In genomic region chr1:17121881-17122280, GRCh38 we compare ENCODE assay signal across 25 cellular contexts. TPM values are rescaled to one million over a fixed set of nuclear protein-coding genes. Genes with fewer than 3 reads are reported as not detected.
DNase-seq lines count a peak whose midpoint lies in the region; ATAC-seq and TF ChIP-seq lines count a peak whose summit lies in the region.
"Had no signal": no experiment of that assay in that cellular context is flagged by ENCODE, and none has a peak within 500 bp of the region (broad histone marks: within the 10 kb centered on the region; RNA-seq: fewer than 3 reads in every experiment).

No MANE protein-coding gene starts in this region.

- H3K36me3 ChIP-seq in BLaER1 (no peaks in the 10 kb centered on the region), neutrophil (peaks cover 1% of the 10 kb centered on the region), PC-3 (ENCODE audit: low read depth, low read length) (no peaks in the 10 kb centered on the region)
- H3K36me3 ChIP-seq: tibial artery had no signal

- intact Hi-C loops in PC-3 (cut with micrococcal nuclease): loop anchor here (10.0 kb wide), 1 partner anchor 283 kb away; no protein-coding TSS in a partner anchor

- H3K4me1 Mint-ChIP-seq in chondrocyte (ENCODE audit: low read depth): peaks cover 58% of the 10 kb centered on the region
- peaks cover 6% of the 10 kb centered on the region for H3K4me1 Mint-ChIP-seq in endothelial cell (ENCODE audit: unreplicated experiment)

- H2AFZ ChIP-seq in PC-3 (ENCODE audit: low read length): no peak overlapping the region
- H2AFZ ChIP-seq: GM23338 had no signal

- H3K9me3 Mint-ChIP-seq in chondrocyte (ENCODE audit: low read depth): no peaks in the 10 kb centered on the region
- H3K9me3 Mint-ChIP-seq in endothelial cell (ENCODE audit: unreplicated experiment): no peaks in the 10 kb centered on the region
- H3K9me3 Mint-ChIP-seq: activated naive CD4-positive, alpha-beta T cell treated with anti-CD3 and anti-CD28 coated beads, Interleukin-2, amount 10 ng/mL, durations not matched to agents 7 days and 5 days; CD8-positive, alpha-beta memory T cell; GM23338; stimulated activated effector memory CD8-positive, alpha-beta T cell treated with anti-CD3 and anti-CD28 coated beads, Interleukin-12 subunit alpha, Interleukin-12 subunit beta, amount 100 ng/mL, for 72 hours had no signal

- H3K4me1 ChIP-seq in BLaER1 (peaks cover 66% of the 10 kb centered on the region), neutrophil (ENCODE audit: control insufficient read depth in 1 of 2, insufficient read depth in 1 of 2, low read depth in 1 of 2, low read length in 1 of 2) (peaks cover 78 to 84% of the 10 kb centered on the region in 2 experiments), PC-3 (ENCODE audit: insufficient read depth, low read length) (peaks cover 4% of the 10 kb centered on the region; the same call in 1 of the 2 replicates)

- no TSS peak for BruUV-seq in PC-3 (replicated peaks; lab: Mats Ljungman, UMichigan)

- H3K9me3 ChIP-seq in BLaER1: no peaks in the 10 kb centered on the region
- H3K9me3 ChIP-seq in neutrophil: no peaks in the 10 kb centered on the region
- H3K9me3 ChIP-seq in PC-3 (ENCODE audit: low read length): no peaks in the 10 kb centered on the region
- H3K9me3 ChIP-seq: mucosa of descending colon, tibial artery had no signal

- no peak for ATAC-seq in PC-3
- ATAC-seq: GM23338; mucosa of descending colon; stimulated activated effector memory CD8-positive, alpha-beta T cell treated with anti-CD3 and anti-CD28 coated beads, Interleukin-12 subunit alpha, Interleukin-12 subunit beta, amount 100 ng/mL, for 72 hours had no signal

- H3K4me3 ChIP-seq in BLaER1 (peak overlapping the region; percentile 40), neutrophil (ENCODE audit: low read depth in 1 of 2, low read length in 1 of 2) (peak overlapping the region in 1 of 2 experiments; percentile 16), PC-3 (ENCODE audit: low read length) (no peak overlapping the region)
- H3K4me3 ChIP-seq: GM23338, mucosa of descending colon, tibial artery had no signal

- H4K20me1 ChIP-seq in BLaER1 (peaks cover 4% of the 10 kb centered on the region; the same call in 1 of the 2 replicates), PC-3 (ENCODE audit: low read length) (no peaks in the 10 kb centered on the region)

- DNase-seq in M059J (ENCODE audit: low read depth) (peak; percentile 57), chondrocyte (ENCODE audit: low spot score) (no peak), endothelial cell (ENCODE audit: low spot score) (no peak), kidney tubule cell (ENCODE audit: low spot score) (no peak), KG1 (lab: John Stamatoyannopoulos, UW) (no peak), PC-3 (no peak)
- DNase-seq: activated CD4-positive, alpha-beta T cell treated with anti-CD3 and anti-CD28 coated beads, Interleukin-2, amount 50 U/mL, for 4 hours; activated naive CD4-positive, alpha-beta T cell treated with anti-CD3 and anti-CD28 coated beads, Interleukin-2, amount 10 ng/mL, durations not matched to agents 7 days and 5 days; activated T-cell treated with anti-CD3 and anti-CD28 coated beads, Interleukin-2, amount 50 U/mL, for 1 hour; CD8-positive, alpha-beta memory T cell; cortex of kidney; DND-41; left cardiac atrium; NCI-H1417 treated with DMSO at 0.1 percent for 48 hours; retina; SIG-M5; tibial artery had no signal

- H3K4me2 ChIP-seq in BLaER1 (peak overlapping the region; percentile 100), PC-3 (ENCODE audit: low read length) (no peak overlapping the region)
- H3K4me2 ChIP-seq: GM23338 had no signal

- no peaks in the 10 kb centered on the region for H3K9me2 ChIP-seq in PC-3 (replicated peaks; ENCODE audit: low read length)

- peak overlapping the region; percentile 81 for H3K27ac ChIP-seq in BLaER1
- H3K27ac ChIP-seq in neutrophil: peak overlapping the region; percentile 56
- H3K27ac ChIP-seq in PC-3 (ENCODE audit: low read length): no peak overlapping the region
- H3K27ac ChIP-seq: tibial artery had no signal

- H3F3A ChIP-seq in PC-3 (ENCODE audit: low read length, unreplicated experiment): no peaks in the 10 kb centered on the region

- H3K36me3 Mint-ChIP-seq in chondrocyte (ENCODE audit: low read depth) (no peaks in the 10 kb centered on the region), endothelial cell (ENCODE audit: low read depth, unreplicated experiment) (no peaks in the 10 kb centered on the region)
- H3K36me3 Mint-ChIP-seq: activated naive CD4-positive, alpha-beta T cell treated with anti-CD3 and anti-CD28 coated beads, Interleukin-2, amount 10 ng/mL, durations not matched to agents 7 days and 5 days; stimulated activated effector memory CD8-positive, alpha-beta T cell treated with anti-CD3 and anti-CD28 coated beads, Interleukin-12 subunit alpha, Interleukin-12 subunit beta, amount 100 ng/mL, for 72 hours had no signal

- H3K27me3 ChIP-seq in BLaER1: peaks cover 21% of the 10 kb centered on the region
- H3K27me3 ChIP-seq in neutrophil: no peaks in the 10 kb centered on the region
- no peaks in the 10 kb centered on the region for H3K27me3 ChIP-seq in PC-3 (ENCODE audit: low read length)

- H3K27me3 Mint-ChIP-seq in chondrocyte (ENCODE audit: low read depth): peaks cover 5% of the 10 kb centered on the region
- peaks cover 16% of the 10 kb centered on the region for H3K27me3 Mint-ChIP-seq in endothelial cell (ENCODE audit: unreplicated experiment)

- H3K9ac ChIP-seq in BLaER1 (peak overlapping the region; percentile 52), PC-3 (ENCODE audit: low read length) (no peak overlapping the region)

- H3K4me3 Mint-ChIP-seq in chondrocyte (ENCODE audit: unreplicated experiment) (no peak overlapping the region), endothelial cell (ENCODE audit: unreplicated experiment) (no peak overlapping the region)
- H3K4me3 Mint-ChIP-seq: activated naive CD4-positive, alpha-beta T cell treated with anti-CD3 and anti-CD28 coated beads, Interleukin-2, amount 10 ng/mL, durations not matched to agents 7 days and 5 days; CD8-positive, alpha-beta memory T cell; GM23338; stimulated activated effector memory CD8-positive, alpha-beta T cell treated with anti-CD3 and anti-CD28 coated beads, Interleukin-12 subunit alpha, Interleukin-12 subunit beta, amount 100 ng/mL, for 72 hours had no signal

- CTCF ChIA-PET in PC-3 (lab: Charles Lee): interaction anchor here (0.8 kb wide), 1 partner anchor 110 kb away, joined by 4 read pairs; no protein-coding TSS in a partner anchor

- peak overlapping the region; percentile 80 for H3K27ac Mint-ChIP-seq in chondrocyte (ENCODE audit: unreplicated experiment)
- no peak overlapping the region for H3K27ac Mint-ChIP-seq in endothelial cell (ENCODE audit: unreplicated experiment)
- H3K27ac Mint-ChIP-seq: activated naive CD4-positive, alpha-beta T cell treated with anti-CD3 and anti-CD28 coated beads, Interleukin-2, amount 10 ng/mL, durations not matched to agents 7 days and 5 days; CD8-positive, alpha-beta memory T cell; GM23338; stimulated activated effector memory CD8-positive, alpha-beta T cell treated with anti-CD3 and anti-CD28 coated beads, Interleukin-12 subunit alpha, Interleukin-12 subunit beta, amount 100 ng/mL, for 72 hours had no signal

- H3K79me2 ChIP-seq in PC-3 (ENCODE audit: low read length): no peaks in the 10 kb centered on the region

- POLR2A ChIA-PET in PC-3 (lab: Charles Lee; ENCODE audit: unreplicated experiment): interaction anchor here (0.7 kb wide), 1 partner anchor 45 kb away, joined by 5 read pairs; no protein-coding TSS in a partner anchor

- TF ChIP-seq CTCF in chondrocyte (IDR thresholded peaks at IDR 0.05): no peak
- no peak for TF ChIP-seq CTCF in neutrophil (IDR thresholded peaks at IDR 0.05)
- TF ChIP-seq CTCF in endothelial cell (IDR thresholded peaks at IDR 0.05; ENCODE audit: unreplicated experiment): no peak
- TF ChIP-seq CTCF in PC-3 (conservative IDR thresholded peaks at IDR 0.05; ENCODE audit: low read depth, low read length): no peak

RNA-seq across cellular contexts. Expression of gene PADI2, which starts 2.6 kb away (rescaled TPM):
- 0.12 and 1.3 TPM in 2 replicates for total RNA-seq in M059J (2014; rRNA removed; shearing (Covaris generic))
- total RNA-seq in chondrocyte (20.9 to 74.9 TPM (median 72.6 TPM) in 3 replicates), endothelial cell (ENCODE audit: unreplicated experiment) (0.28 TPM), PC-3 (2014; rRNA removed) (2.4 and 3.2 TPM in 2 replicates)
- total RNA-seq: CD8-positive, alpha-beta memory T cell; endothelial cell of umbilical vein; HT1080; T-helper 1 cell treated with Interleukin-12 subunit alpha and Interleukin-12 subunit beta and Interleukin-4 antibody, amounts not matched to agents 30 ng/mL and 1 ng/mL, for 36 hours had no signal
